ENCODE assay signal across 8 cellular contexts in the genomic region with DNA sequence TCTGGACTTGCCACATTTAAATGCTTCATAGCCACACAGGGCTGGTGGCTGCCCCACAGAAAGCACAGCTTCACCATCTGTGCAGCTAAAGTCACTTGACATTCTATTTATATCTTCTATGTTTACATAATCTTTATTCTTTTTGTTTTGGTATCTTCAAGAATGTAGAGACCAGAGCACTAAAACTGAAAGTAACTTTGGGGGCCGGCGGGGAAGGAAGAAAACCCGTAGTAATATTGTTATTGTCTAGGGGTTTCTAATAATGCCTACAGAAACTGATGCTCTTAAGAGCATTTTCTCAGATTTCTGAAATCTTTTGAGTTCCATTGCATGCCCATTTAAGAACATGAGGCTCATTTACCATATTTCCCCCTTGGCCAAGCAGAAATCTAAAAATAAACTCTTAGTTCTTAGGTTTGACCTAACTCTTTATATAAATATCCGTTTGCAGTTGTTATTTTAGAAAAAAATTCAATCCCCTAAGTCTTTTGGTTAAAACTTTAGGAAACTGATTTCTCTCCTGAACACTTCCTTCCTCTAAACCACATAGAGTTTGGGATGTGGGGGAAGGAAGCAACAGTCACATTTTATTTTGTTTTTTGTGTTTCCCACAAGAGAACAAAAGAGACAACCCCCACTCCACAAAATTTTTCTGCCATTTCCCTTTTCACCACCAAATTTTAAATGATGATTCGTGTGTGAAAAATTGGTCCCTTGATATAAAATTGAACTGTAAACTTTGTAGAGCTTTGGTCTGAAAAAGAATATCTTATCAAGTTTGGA.
DNase-seq lines count a peak whose midpoint lies in the region; ATAC-seq, FAIRE-seq and TF ChIP-seq lines count a peak whose summit lies in the region.

No MANE protein-coding gene starts in this region.

- H3K79me2 ChIP-seq in OCI-LY7 (ENCODE audit: insufficient read depth, low read depth, low read length), result no peaks in the 10 kb centered on the region

- H3K9me3 ChIP-seq in OCI-LY7 (ENCODE audit: low read length), result no peaks in the 10 kb centered on the region

- peaks cover 23% of the 10 kb centered on the region for H3K4me1 ChIP-seq in OCI-LY7 (ENCODE audit: insufficient read depth, low read length, poor library complexity, severe bottlenecking)

- H3K27me3 Mint-ChIP-seq in immature natural killer cell (ENCODE audit: low read depth in 3 of 3), result peaks cover 0 to 4% (median 1%) of the 10 kb centered on the region in 3 donors

- DNase-seq in GM18507 (ENCODE audit: extremely low spot score, insufficient read length, low read depth), result no peak
- DNase-seq in HCEC 1CT, result peak; percentile 65
- peak; percentile 78 for DNase-seq in OCI-LY7 (ENCODE audit: low spot score)
- DNase-seq in immature natural killer cell, result peak in 1 of 3 donors; percentile 0
- no peak for DNase-seq in occipital lobe (lab: John Stamatoyannopoulos, UW)
- DNase-seq in omental fat pad (ENCODE audit: low spot score), result no peak
- DNase-seq in activated CD4-positive, CD25-positive, alpha-beta regulatory T cell treated with anti-CD3 and anti-CD28 coated beads, Interleukin-2, amount 50 U/mL, for 72 hours, result no peak
- no peak for DNase-seq in NCI-H82 (lab: John Stamatoyannopoulos, UW)

- no peaks in the 10 kb centered on the region for H3K9me2 ChIP-seq in OCI-LY7 (ENCODE audit: insufficient read depth, low read length)

- no peak for ATAC-seq in omental fat pad (ENCODE audit: low FRiP score)

- BruUV-seq in OCI-LY7 (replicated peaks; lab: Mats Ljungman, UMichigan), result no TSS peak

- H3K4me3 Mint-ChIP-seq in immature natural killer cell, result peak overlapping the region; percentile 49 to 69 (median 60)

- H3K4me1 Mint-ChIP-seq in immature natural killer cell, result peaks cover 2 to 11% of the 10 kb centered on the region in 2 donors

- FAIRE-seq in GM18507 (lab: Jason Lieb, UNC), result peak; percentile 59

- H2AFZ ChIP-seq in OCI-LY7 (ENCODE audit: low read length), result peak overlapping the region; percentile 98

- intact Hi-C loops in OCI-LY7 (cut with micrococcal nuclease; ENCODE audit: unreplicated experiment), result no loop called here

- no peaks in the 10 kb centered on the region for H3K36me3 ChIP-seq in OCI-LY7 (ENCODE audit: insufficient read depth, low read length)

- peak overlapping the region; percentile 62 for H3K4me2 ChIP-seq in OCI-LY7 (ENCODE audit: low read length)

- H3K9me3 Mint-ChIP-seq in immature natural killer cell, result peaks cover 0 to 4% (median 0%) of the 10 kb centered on the region in 6 donors

- CTCF ChIA-PET in OCI-LY7 (lab: Charles Lee; ENCODE audit: unreplicated experiment), result no interaction called here

- H3K36me3 Mint-ChIP-seq in immature natural killer cell, result no peaks in the 10 kb centered on the region

- peak overlapping the region; percentile 55 for H3K4me3 ChIP-seq in OCI-LY7 (ENCODE audit: low read depth, low read length, poor library complexity, severe bottlenecking)

- no peak overlapping the region for H3K27ac Mint-ChIP-seq in immature natural killer cell

- POLR2A ChIA-PET in OCI-LY7 (lab: Charles Lee), result interaction anchor here (0.7 kb wide), 1 partner anchor 726 kb away, joined by 3 read pairs; no protein-coding TSS in a partner anchor

- H3K27ac ChIP-seq in OCI-LY7 (ENCODE audit: low read depth, low read length, poor library complexity, severe bottlenecking), result peak overlapping the region; percentile 74

- H4K20me1 ChIP-seq in OCI-LY7 (ENCODE audit: insufficient read depth, low read length), result no peaks in the 10 kb centered on the region

- TF ChIP-seq CTCF in OCI-LY7 (conservative IDR thresholded peaks at IDR 0.05; ENCODE audit: low read length) (no peak), omental fat pad (IDR thresholded peaks at IDR 0.05) (no peak)

Comparison
In these comparisons a context has a peak if more than half of its experiments do, and no peak if none do; other contexts are left out.
1. DNase-seq: peak in HCEC 1CT (single experiment) and OCI-LY7 (single experiment); none in GM18507 (single experiment), occipital lobe (single experiment), omental fat pad (single experiment), activated CD4-positive, CD25-positive, alpha-beta regulatory T cell treated with anti-CD3 and anti-CD28 coated beads, Interleukin-2, amount 50 U/mL, for 72 hours (single experiment) and NCI-H82 (single experiment).